Comparison of ENCODE assay signal across 1 cellular context in the genomic region with DNA sequence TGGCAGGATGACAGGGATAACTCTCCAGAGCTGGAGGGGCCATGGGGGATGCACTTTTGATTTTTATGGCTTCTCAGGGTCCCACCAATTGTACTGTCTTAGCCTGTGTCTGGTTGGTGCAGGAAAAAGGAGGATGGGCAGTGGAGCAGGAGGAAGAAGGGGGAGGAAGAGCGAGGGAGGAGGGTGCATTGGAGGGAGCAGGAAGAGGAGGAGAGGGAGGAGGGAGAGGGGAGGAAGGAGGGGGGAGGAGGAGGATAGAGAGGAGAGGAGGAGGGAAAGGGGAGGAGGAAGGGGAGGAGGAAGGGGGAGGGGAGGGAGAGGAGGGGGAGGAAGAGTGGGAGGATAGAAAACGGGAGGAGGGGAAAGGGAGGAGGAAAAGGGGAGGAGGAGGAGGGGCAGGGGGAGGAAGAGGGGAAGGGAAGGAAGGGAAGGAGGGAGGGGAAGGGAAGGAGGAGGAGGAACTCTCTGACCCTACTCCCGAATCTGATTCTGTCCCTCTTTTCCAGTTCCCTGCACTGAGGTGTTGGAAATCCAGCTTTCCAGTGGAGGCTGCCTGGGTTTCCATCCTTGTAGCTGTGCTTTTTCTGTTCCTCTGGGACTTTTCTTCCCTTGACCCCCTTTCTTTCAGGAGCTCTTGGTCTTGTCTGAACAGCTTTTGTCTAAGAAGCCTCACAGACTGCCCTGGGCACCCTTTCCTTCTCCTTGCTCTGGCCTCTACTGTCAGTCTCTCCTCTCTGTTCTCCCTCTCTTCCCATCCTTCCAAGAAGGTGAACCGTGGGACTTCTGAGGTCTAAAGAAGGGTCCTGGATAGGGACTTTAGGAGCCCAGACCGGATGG.
TF ChIP-seq lines count a peak whose summit lies in the region.

No MANE protein-coding gene starts in this region.

TF ChIP-seq in WTC11, 78 proteins besides CTCF, POLR2A, EP300 and RAD21 (continued from another document):
- TF ChIP-seq, protein P1, sequence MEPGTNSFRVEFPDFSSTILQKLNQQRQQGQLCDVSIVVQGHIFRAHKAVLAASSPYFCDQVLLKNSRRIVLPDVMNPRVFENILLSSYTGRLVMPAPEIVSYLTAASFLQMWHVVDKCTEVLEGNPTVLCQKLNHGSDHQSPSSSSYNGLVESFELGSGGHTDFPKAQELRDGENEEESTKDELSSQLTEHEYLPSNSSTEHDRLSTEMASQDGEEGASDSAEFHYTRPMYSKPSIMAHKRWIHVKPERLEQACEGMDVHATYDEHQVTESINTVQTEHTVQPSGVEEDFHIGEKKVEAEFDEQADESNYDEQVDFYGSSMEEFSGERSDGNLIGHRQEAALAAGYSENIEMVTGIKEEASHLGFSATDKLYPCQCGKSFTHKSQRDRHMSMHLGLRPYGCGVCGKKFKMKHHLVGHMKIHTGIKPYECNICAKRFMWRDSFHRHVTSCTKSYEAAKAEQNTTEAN (CRISPR knock-in tag; IDR thresholded peaks at IDR 0.05): no peak
